24 cellular contexts compared by ENCODE assay signal in the genomic region with DNA sequence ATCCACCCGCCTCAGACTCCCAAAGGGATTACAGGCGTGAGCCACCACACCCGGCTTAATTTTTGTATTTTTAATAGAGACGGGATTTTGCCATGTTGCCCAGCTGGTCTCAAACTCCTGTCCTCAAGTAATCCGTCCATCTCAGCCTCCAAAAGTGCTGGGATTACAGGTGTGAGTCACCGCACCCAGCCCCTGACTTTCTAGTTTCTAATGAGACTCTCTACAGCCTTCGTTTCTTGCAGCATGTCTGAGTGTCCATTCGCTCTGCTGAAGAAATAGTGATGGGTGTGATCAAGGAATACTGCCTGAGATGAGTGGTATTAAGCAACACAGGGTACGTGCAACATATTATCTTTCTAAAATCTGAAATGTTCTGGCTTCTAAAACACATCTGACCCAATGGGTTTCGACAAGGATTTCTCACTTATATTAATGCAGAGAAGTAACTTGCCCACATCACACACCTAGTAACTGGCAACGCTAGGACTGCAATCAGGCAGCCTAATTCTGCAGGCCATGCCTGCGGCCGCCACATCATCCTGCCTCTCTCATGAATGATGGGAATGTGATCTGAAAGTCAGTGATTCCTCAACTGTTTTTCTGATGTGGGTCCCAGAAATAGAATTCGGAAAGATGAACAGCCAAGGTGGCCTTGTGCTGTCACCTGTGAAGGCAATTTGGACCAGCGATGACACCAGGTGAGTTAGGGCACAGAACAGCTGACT.
DNase-seq lines count a peak whose midpoint lies in the region; ATAC-seq, FAIRE-seq and TF ChIP-seq lines count a peak whose summit lies in the region.
"Had no signal": no experiment of that assay in that cellular context is flagged by ENCODE, and none has a peak within 500 bp of the region (broad histone marks: within the 10 kb centered on the region; RNA-seq: fewer than 3 reads in every experiment).

No MANE protein-coding gene starts in this region.

- H3K27ac ChIP-seq in mammary epithelial cell (ENCODE audit: insufficient read depth, low read depth, low read length) (no peak overlapping the region), K562 (ENCODE audit: extremely low read depth, low read depth, low read length) (no peak overlapping the region), lower lobe of right lung (peak overlapping the region; percentile 46), transverse colon (peak overlapping the region; percentile 26 to 59 (median 32)), hepatocyte (no peak overlapping the region)
- H3K27ac ChIP-seq: uterus had no signal

- no peak for TF ChIP-seq CTCF in MCF 10A (IDR thresholded peaks at IDR 0.05; ENCODE audit: unreplicated experiment)
- TF ChIP-seq CTCF in mammary epithelial cell (conservative IDR thresholded peaks at IDR 0.05 in 1 of 2, IDR thresholded peaks at IDR 0.05 in 1 of 2; ENCODE audit: extremely low read depth in 1 of 2, insufficient read depth in 1 of 2, low read depth in 1 of 2, low read length in 2 of 2), result no peak
- no peak for TF ChIP-seq CTCF in K562 (IDR thresholded peaks at IDR 0.05 in 2 of 3, conservative IDR thresholded peaks at IDR 0.05 in 1 of 3; ENCODE audit: insufficient read depth in 2 of 3, low read depth in 1 of 3, low read length in 3 of 3)
- TF ChIP-seq CTCF in lower lobe of right lung (IDR thresholded peaks at IDR 0.05), result no peak
- TF ChIP-seq CTCF in transverse colon (IDR thresholded peaks at IDR 0.05), result no peak
- no peak for TF ChIP-seq CTCF in hepatocyte (IDR thresholded peaks at IDR 0.05; ENCODE audit: poor library complexity)

- no peaks in the 10 kb centered on the region for H3K9me3 Mint-ChIP-seq in MCF 10A (ENCODE audit: unreplicated experiment)
- H3K9me3 Mint-ChIP-seq: activated CD4-positive, alpha-beta memory T cell treated with anti-CD3 and anti-CD28 coated beads, Interleukin-2, amount 10 ng/mL, durations not matched to agents 7 days and 5 days; activated naive CD8-positive, alpha-beta T cell treated with anti-CD3 and anti-CD28 coated beads, Interleukin-2, amount 10 ng/mL, durations not matched to agents 7 days and 5 days; neural crest cell had no signal

- TF ChIP-seq POLR2A in K562 (conservative IDR thresholded peaks at IDR 0.05) (no peak), transverse colon (IDR thresholded peaks at IDR 0.05) (no peak)

- H3K4me2 ChIP-seq in mammary epithelial cell (ENCODE audit: insufficient read depth, low read depth, low read length), result no peak overlapping the region
- H3K4me2 ChIP-seq in K562 (ENCODE audit: insufficient read depth, low read length), result no peak overlapping the region
- H3K4me2 ChIP-seq in hepatocyte, result no peak overlapping the region

- H3K9me1 ChIP-seq in K562 (ENCODE audit: control insufficient read depth, insufficient read depth, low read length), result no peaks in the 10 kb centered on the region

- no peaks in the 10 kb centered on the region for H3K27me3 ChIP-seq in mammary epithelial cell (ENCODE audit: insufficient read depth, low read length)
- no peaks in the 10 kb centered on the region for H3K27me3 ChIP-seq in K562 (ENCODE audit: control insufficient read depth in 2 of 2, insufficient read depth in 2 of 2, low read length in 2 of 2)
- H3K27me3 ChIP-seq in lower lobe of right lung (ENCODE audit: low read depth), result no peaks in the 10 kb centered on the region
- H3K27me3 ChIP-seq in transverse colon, result no peaks in the 10 kb centered on the region
- no peaks in the 10 kb centered on the region for H3K27me3 ChIP-seq in hepatocyte
- H3K27me3 ChIP-seq: uterus had no signal

- POLR2A ChIA-PET in MCF 10A (lab: Yijun Ruan, JAX), result no interaction called here
- POLR2A ChIA-PET in K562 (lab: Yijun Ruan, JAX), result no interaction called here

- H3K4me1 ChIP-seq in mammary epithelial cell (ENCODE audit: insufficient read depth, low read length) (peaks cover 5% of the 10 kb centered on the region), K562 (replicated peaks in 1 of 2; ENCODE audit: control insufficient read depth in 2 of 2, insufficient read depth in 2 of 2, low read length in 2 of 2) (peaks cover 0 to 8% of the 10 kb centered on the region in 2 experiments; a peak in 4 of 5 replicates), lower lobe of right lung (peaks cover 42% of the 10 kb centered on the region), transverse colon (peaks cover 5 to 24% (median 8%) of the 10 kb centered on the region in 4 donors), hepatocyte (ENCODE audit: insufficient read depth) (peaks cover 19% of the 10 kb centered on the region)
- H3K4me1 ChIP-seq: uterus had no signal

- H3K36me3 ChIP-seq in mammary epithelial cell (ENCODE audit: insufficient read depth, low read length), result no peaks in the 10 kb centered on the region
- H3K36me3 ChIP-seq in K562 (ENCODE audit: control insufficient read depth, insufficient read depth, low read length), result no peaks in the 10 kb centered on the region
- no peaks in the 10 kb centered on the region for H3K36me3 ChIP-seq in lower lobe of right lung
- no peaks in the 10 kb centered on the region for H3K36me3 ChIP-seq in transverse colon
- H3K36me3 ChIP-seq in hepatocyte (replicated peaks; ENCODE audit: insufficient read depth, low read depth), result no peaks in the 10 kb centered on the region
- H3K36me3 ChIP-seq: uterus had no signal

- peaks cover 15% of the 10 kb centered on the region for H3K4me1 Mint-ChIP-seq in MCF 10A (ENCODE audit: insufficient read depth, unreplicated experiment)
- H3K4me1 Mint-ChIP-seq: neural crest cell had no signal

- ATAC-seq in K562 (no peak), lower lobe of right lung (no peak), HG03139 (IDR thresholded peaks at IDR 0.05; ENCODE audit: unreplicated experiment) (no peak), GM21390 (IDR thresholded peaks at IDR 0.05; ENCODE audit: unreplicated experiment) (no peak)
- ATAC-seq: activated CD4-positive, CD25-positive, alpha-beta regulatory T cell treated with anti-CD3 and anti-CD28 coated beads, Interleukin-2, amount 50 U/mL, for 24 hours; Right ventricle myocardium inferior had no signal

- H3K9ac ChIP-seq in mammary epithelial cell (ENCODE audit: insufficient read depth, low read length) (no peak overlapping the region), K562 (ENCODE audit: insufficient read depth in 1 of 2, low read depth in 2 of 2, low read length in 2 of 2) (no peak overlapping the region)

- H3K27ac Mint-ChIP-seq in MCF 10A (ENCODE audit: low read depth, unreplicated experiment), result no peak overlapping the region
- H3K27ac Mint-ChIP-seq: activated CD4-positive, alpha-beta memory T cell treated with anti-CD3 and anti-CD28 coated beads, Interleukin-2, amount 10 ng/mL, durations not matched to agents 7 days and 5 days had no signal

- TF ChIP-seq RAD21 in K562 (CRISPR knock-in tag; conservative IDR thresholded peaks at IDR 0.05 in 1 of 2, IDR thresholded peaks at IDR 0.05 in 1 of 2), result no peak

- 94% methylated on average over 15 of the region's 15 CpGs for WGBS in mammary epithelial cell (ENCODE audit: low coverage, missing lambda C conversion rate)
- WGBS in K562 (ENCODE audit: insufficient coverage, low coverage, missing lambda C conversion rate), result 48% methylated on average over 15 of the region's 15 CpGs
- WGBS in transverse colon (ENCODE audit: low coverage in 1 of 2), 2 donors, result 84 to 93% methylated on average over 10 to 15 of the region's 15 CpGs
- 88% methylated on average over 15 of the region's 15 CpGs for WGBS in hepatocyte (ENCODE audit: low lambda C conversion rate, missing lambda C conversion rate)

- H3K4me3 ChIP-seq in mammary epithelial cell (replicated peaks in 1 of 3; ENCODE audit: insufficient read depth in 1 of 3, low read depth in 2 of 3, low read length in 3 of 3) (no peak overlapping the region), K562 (no peak overlapping the region), lower lobe of right lung (no peak overlapping the region), transverse colon (no peak overlapping the region), hepatocyte (no peak overlapping the region)
- H3K4me3 ChIP-seq: lung, uterus had no signal

- H3K4me3 Mint-ChIP-seq in MCF 10A (ENCODE audit: unreplicated experiment), result no peak overlapping the region
- H3K4me3 Mint-ChIP-seq: activated CD4-positive, alpha-beta memory T cell treated with anti-CD3 and anti-CD28 coated beads, Interleukin-2, amount 10 ng/mL, durations not matched to agents 7 days and 5 days; activated naive CD8-positive, alpha-beta T cell treated with anti-CD3 and anti-CD28 coated beads, Interleukin-2, amount 10 ng/mL, durations not matched to agents 7 days and 5 days; neural crest cell had no signal

- no peaks in the 10 kb centered on the region for H3K27me3 Mint-ChIP-seq in MCF 10A (ENCODE audit: insufficient read depth, unreplicated experiment)
- H3K27me3 Mint-ChIP-seq: activated naive CD8-positive, alpha-beta T cell treated with anti-CD3 and anti-CD28 coated beads, Interleukin-2, amount 10 ng/mL, durations not matched to agents 7 days and 5 days; progenitor cell of endocrine pancreas had no signal

- CTCF ChIA-PET in MCF 10A (lab: Yijun Ruan, JAX), result interaction anchor here (0.7 to 0.9 kb wide), 2 partner anchors 11 to 128 kb away, joined by 4 read pairs; no protein-coding TSS in a partner anchor
- CTCF ChIA-PET in mammary epithelial cell (lab: Charles Lee; ENCODE audit: low non-redundant PET), result no interaction called here
- CTCF ChIA-PET in K562 (lab: Yijun Ruan, JAX; ENCODE audit: low intra/inter-chr PET ratio), result no interaction called here

- no peaks in the 10 kb centered on the region for H4K20me1 ChIP-seq in mammary epithelial cell (ENCODE audit: insufficient read depth, low read length)
- H4K20me1 ChIP-seq in K562 (replicated peaks; ENCODE audit: control insufficient read depth, insufficient read depth, low read length), result no peaks in the 10 kb centered on the region
- no peaks in the 10 kb centered on the region for H4K20me1 ChIP-seq in hepatocyte (ENCODE audit: insufficient read depth, poor library complexity, severe bottlenecking)

- peak; percentile 29 for DNase-seq in MCF 10A (ENCODE audit: unreplicated experiment)
- no peak for DNase-seq in mammary epithelial cell
- DNase-seq in K562 (ENCODE audit: extremely low read depth in 1 of 4, low spot score in 3 of 4), result no peak
- no peak for DNase-seq in lower lobe of right lung
- no peak for DNase-seq in transverse colon
- no peak for DNase-seq in hepatocyte (ENCODE audit: low spot score)
- DNase-seq: activated CD4-positive, alpha-beta memory T cell treated with anti-CD3 and anti-CD28 coated beads, Interleukin-2, amount 10 ng/mL, durations not matched to agents 7 days and 5 days; activated effector memory CD4-positive, alpha-beta T cell treated with Interleukin-2 at 50 U/mL for 16 hours; activated naive CD8-positive, alpha-beta T cell treated with anti-CD3 and anti-CD28 coated beads, Interleukin-2, amount 10 ng/mL, durations not matched to agents 7 days and 5 days; DMS153; foreskin fibroblast; MM.1S; NCI-H2227 treated with DMSO at 0.1 percent for 48 hours; NCI-H774; OCI-M1; uterus had no signal

- H3K36me3 Mint-ChIP-seq in MCF 10A (ENCODE audit: insufficient read depth, unreplicated experiment), result no peaks in the 10 kb centered on the region
- H3K36me3 Mint-ChIP-seq: activated naive CD8-positive, alpha-beta T cell treated with anti-CD3 and anti-CD28 coated beads, Interleukin-2, amount 10 ng/mL, durations not matched to agents 7 days and 5 days had no signal

- H3K9me3 ChIP-seq in mammary epithelial cell (replicated peaks; ENCODE audit: insufficient read depth, low read length) (no peaks in the 10 kb centered on the region), K562 (replicated peaks; ENCODE audit: control insufficient read depth, insufficient read depth, low read depth, low read length) (no peaks in the 10 kb centered on the region), lower lobe of right lung (no peaks in the 10 kb centered on the region), transverse colon (no peaks in the 10 kb centered on the region), hepatocyte (ENCODE audit: low read depth) (no peaks in the 10 kb centered on the region)
- H3K9me3 ChIP-seq: uterus had no signal

- dilution Hi-C loops in mammary epithelial cell (cut with HindIII; ENCODE audit: low sequenced_read_pairs), result no loop called here

- in situ Hi-C loops in mammary epithelial cell (cut with MboI; ENCODE audit: low sequenced_read_pairs in 2 of 2) (no loop called here), K562 (cut with MboI) (no loop called here), transverse colon (cut with MboI; ENCODE audit: low pct_ligation_motif_present in 1 of 4, low pct_unique_long_range_greater_than_20kb in 1 of 4, low sequenced_read_pairs in 3 of 4) (no loop called here)

- BruUV-seq in MCF 10A (replicated peaks; lab: Mats Ljungman, UMichigan) (no TSS peak), mammary epithelial cell (replicated peaks; lab: Mats Ljungman, UMichigan) (no TSS peak), K562 (replicated peaks; lab: Mats Ljungman, UMichigan) (no TSS peak)

- H3K79me2 ChIP-seq in mammary epithelial cell (ENCODE audit: insufficient read depth, low read length) (no peaks in the 10 kb centered on the region), K562 (ENCODE audit: control insufficient read depth, insufficient read depth, low read length) (no peaks in the 10 kb centered on the region), hepatocyte (peaks cover 48% of the 10 kb centered on the region)

- no peaks in the 10 kb centered on the region for H3K9me2 ChIP-seq in hepatocyte (replicated peaks; ENCODE audit: insufficient read depth)

- intact Hi-C loops in MCF 10A (cut with micrococcal nuclease) (no loop called here), mammary epithelial cell (cut with micrococcal nuclease) (no loop called here), K562 (cut with micrococcal nuclease) (no loop called here), lower lobe of right lung (cut with DNase I) (no loop called here), transverse colon (cut with DNase I; ENCODE audit: low total_unique reads) (no loop called here)

- FAIRE-seq in K562 (lab: Jason Lieb, UNC), result no peak
- FAIRE-seq: A204.1 had no signal

- TF ChIP-seq EP300 in K562 (IDR thresholded peaks at IDR 0.05; ENCODE audit: low read length), result no peak
- no peak for TF ChIP-seq EP300 in transverse colon (IDR thresholded peaks at IDR 0.05; ENCODE audit: low read depth)

- H2AFZ ChIP-seq in mammary epithelial cell (ENCODE audit: low read depth, low read length) (no peak overlapping the region), K562 (ENCODE audit: low read depth, low read length) (no peak overlapping the region), hepatocyte (no peak overlapping the region)

Comparison
In these comparisons a context has a peak if more than half of its experiments do, and no peak if none do; other contexts are left out.
1. H3K27ac ChIP-seq: peak in lower lobe of right lung (single experiment) and transverse colon (4 of 4); none in mammary epithelial cell (single experiment), K562 (single experiment) and hepatocyte (single experiment).